In the genomic region with DNA sequence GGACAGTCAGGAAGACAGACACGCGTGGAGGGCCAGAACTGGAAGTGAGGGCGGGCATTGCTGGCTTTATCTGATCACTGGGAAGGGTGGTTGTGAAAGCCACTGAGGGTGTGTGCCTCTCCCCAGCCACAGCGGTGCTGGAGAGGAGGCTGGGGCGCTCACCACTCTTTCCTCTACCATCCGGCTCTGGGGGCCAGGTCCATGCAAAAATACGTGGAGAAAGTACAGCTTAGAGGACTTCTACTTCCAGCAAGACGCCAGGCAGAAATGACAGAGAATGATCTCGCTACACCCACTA, we compare ENCODE assay signal across 2 cellular contexts.
TF ChIP-seq lines count a peak whose summit lies in the region.

No MANE protein-coding gene starts in this region.

TF ChIP-seq in GM23338, 12 proteins besides CTCF, POLR2A, EP300 and RAD21 (continues in another document):
- no peak for TF ChIP-seq STAT1 (IDR thresholded peaks at IDR 0.05; ENCODE audit: unreplicated experiment)
- no peak for TF ChIP-seq EZH2 (IDR thresholded peaks at IDR 0.05; ENCODE audit: low read depth, unreplicated experiment)
- no peak for TF ChIP-seq POLR2AphosphoS5 (IDR thresholded peaks at IDR 0.05; ENCODE audit: low read depth)
- TF ChIP-seq, protein P1, sequence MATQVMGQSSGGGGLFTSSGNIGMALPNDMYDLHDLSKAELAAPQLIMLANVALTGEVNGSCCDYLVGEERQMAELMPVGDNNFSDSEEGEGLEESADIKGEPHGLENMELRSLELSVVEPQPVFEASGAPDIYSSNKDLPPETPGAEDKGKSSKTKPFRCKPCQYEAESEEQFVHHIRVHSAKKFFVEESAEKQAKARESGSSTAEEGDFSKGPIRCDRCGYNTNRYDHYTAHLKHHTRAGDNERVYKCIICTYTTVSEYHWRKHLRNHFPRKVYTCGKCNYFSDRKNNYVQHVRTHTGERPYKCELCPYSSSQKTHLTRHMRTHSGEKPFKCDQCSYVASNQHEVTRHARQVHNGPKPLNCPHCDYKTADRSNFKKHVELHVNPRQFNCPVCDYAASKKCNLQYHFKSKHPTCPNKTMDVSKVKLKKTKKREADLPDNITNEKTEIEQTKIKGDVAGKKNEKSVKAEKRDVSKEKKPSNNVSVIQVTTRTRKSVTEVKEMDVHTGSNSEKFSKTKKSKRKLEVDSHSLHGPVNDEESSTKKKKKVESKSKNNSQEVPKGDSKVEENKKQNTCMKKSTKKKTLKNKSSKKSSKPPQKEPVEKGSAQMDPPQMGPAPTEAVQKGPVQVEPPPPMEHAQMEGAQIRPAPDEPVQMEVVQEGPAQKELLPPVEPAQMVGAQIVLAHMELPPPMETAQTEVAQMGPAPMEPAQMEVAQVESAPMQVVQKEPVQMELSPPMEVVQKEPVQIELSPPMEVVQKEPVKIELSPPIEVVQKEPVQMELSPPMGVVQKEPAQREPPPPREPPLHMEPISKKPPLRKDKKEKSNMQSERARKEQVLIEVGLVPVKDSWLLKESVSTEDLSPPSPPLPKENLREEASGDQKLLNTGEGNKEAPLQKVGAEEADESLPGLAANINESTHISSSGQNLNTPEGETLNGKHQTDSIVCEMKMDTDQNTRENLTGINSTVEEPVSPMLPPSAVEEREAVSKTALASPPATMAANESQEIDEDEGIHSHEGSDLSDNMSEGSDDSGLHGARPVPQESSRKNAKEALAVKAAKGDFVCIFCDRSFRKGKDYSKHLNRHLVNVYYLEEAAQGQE (IDR thresholded peaks at IDR 0.05; ENCODE audit: unreplicated experiment), result no peak
- no peak for TF ChIP-seq JUNB (IDR thresholded peaks at IDR 0.05; ENCODE audit: unreplicated experiment)
- TF ChIP-seq ZNF114 (CRISPR knock-in tag; IDR thresholded peaks at IDR 0.05), result no peak
- no peak for TF ChIP-seq CREB1 (CRISPR knock-in tag; IDR thresholded peaks at IDR 0.05; ENCODE audit: low read depth)
- no peak for TF ChIP-seq ZNF331 (CRISPR knock-in tag; IDR thresholded peaks at IDR 0.05; ENCODE audit: low read depth)
- TF ChIP-seq, protein P2, sequence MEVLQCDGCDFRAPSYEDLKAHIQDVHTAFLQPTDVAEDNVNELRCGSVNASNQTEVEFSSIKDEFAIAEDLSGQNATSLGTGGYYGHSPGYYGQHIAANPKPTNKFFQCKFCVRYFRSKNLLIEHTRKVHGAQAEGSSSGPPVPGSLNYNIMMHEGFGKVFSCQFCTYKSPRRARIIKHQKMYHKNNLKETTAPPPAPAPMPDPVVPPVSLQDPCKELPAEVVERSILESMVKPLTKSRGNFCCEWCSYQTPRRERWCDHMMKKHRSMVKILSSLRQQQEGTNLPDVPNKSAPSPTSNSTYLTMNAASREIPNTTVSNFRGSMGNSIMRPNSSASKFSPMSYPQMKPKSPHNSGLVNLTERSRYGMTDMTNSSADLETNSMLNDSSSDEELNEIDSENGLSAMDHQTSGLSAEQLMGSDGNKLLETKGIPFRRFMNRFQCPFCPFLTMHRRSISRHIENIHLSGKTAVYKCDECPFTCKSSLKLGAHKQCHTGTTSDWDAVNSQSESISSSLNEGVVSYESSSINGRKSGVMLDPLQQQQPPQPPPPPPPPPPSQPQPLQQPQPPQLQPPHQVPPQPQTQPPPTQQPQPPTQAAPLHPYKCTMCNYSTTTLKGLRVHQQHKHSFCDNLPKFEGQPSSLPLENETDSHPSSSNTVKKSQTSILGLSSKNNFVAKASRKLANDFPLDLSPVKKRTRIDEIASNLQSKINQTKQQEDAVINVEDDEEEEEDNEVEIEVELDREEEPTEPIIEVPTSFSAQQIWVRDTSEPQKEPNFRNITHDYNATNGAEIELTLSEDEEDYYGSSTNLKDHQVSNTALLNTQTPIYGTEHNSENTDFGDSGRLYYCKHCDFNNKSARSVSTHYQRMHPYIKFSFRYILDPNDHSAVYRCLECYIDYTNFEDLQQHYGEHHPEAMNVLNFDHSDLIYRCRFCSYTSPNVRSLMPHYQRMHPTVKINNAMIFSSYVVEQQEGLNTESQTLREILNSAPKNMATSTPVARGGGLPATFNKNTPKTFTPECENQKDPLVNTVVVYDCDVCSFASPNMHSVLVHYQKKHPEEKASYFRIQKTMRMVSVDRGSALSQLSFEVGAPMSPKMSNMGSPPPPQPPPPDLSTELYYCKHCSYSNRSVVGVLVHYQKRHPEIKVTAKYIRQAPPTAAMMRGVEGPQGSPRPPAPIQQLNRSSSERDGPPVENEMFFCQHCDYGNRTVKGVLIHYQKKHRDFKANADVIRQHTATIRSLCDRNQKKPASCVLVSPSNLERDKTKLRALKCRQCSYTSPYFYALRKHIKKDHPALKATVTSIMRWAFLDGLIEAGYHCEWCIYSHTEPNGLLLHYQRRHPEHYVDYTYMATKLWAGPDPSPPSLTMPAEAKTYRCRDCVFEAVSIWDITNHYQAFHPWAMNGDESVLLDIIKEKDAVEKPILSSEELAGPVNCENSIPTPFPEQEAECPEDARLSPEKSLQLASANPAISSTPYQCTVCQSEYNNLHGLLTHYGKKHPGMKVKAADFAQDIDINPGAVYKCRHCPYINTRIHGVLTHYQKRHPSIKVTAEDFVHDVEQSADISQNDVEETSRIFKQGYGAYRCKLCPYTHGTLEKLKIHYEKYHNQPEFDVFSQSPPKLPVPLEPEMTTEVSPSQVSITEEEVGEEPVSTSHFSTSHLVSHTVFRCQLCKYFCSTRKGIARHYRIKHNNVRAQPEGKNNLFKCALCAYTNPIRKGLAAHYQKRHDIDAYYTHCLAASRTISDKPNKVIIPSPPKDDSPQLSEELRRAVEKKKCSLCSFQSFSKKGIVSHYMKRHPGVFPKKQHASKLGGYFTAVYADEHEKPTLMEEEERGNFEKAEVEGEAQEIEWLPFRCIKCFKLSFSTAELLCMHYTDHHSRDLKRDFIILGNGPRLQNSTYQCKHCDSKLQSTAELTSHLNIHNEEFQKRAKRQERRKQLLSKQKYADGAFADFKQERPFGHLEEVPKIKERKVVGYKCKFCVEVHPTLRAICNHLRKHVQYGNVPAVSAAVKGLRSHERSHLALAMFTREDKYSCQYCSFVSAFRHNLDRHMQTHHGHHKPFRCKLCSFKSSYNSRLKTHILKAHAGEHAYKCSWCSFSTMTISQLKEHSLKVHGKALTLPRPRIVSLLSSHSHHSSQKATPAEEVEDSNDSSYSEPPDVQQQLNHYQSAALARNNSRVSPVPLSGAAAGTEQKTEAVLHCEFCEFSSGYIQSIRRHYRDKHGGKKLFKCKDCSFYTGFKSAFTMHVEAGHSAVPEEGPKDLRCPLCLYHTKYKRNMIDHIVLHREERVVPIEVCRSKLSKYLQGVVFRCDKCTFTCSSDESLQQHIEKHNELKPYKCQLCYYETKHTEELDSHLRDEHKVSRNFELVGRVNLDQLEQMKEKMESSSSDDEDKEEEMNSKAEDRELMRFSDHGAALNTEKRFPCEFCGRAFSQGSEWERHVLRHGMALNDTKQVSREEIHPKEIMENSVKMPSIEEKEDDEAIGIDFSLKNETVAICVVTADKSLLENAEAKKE (CRISPR knock-in tag; IDR thresholded peaks at IDR 0.05), result no peak
- TF ChIP-seq EZH2phosphoT487 (IDR thresholded peaks at IDR 0.05; ENCODE audit: unreplicated experiment), result no peak
- TF ChIP-seq, protein P3, sequence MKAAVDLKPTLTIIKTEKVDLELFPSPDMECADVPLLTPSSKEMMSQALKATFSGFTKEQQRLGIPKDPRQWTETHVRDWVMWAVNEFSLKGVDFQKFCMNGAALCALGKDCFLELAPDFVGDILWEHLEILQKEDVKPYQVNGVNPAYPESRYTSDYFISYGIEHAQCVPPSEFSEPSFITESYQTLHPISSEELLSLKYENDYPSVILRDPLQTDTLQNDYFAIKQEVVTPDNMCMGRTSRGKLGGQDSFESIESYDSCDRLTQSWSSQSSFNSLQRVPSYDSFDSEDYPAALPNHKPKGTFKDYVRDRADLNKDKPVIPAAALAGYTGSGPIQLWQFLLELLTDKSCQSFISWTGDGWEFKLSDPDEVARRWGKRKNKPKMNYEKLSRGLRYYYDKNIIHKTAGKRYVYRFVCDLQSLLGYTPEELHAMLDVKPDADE (IDR thresholded peaks at IDR 0.05), result no peak

TF ChIP-seq in K562, 482 proteins besides CTCF, POLR2A, EP300 and RAD21:
- TF ChIP-seq, protein P4, sequence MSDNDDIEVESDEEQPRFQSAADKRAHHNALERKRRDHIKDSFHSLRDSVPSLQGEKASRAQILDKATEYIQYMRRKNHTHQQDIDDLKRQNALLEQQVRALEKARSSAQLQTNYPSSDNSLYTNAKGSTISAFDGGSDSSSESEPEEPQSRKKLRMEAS (CRISPR knock-in tag; IDR thresholded peaks at IDR 0.05), result peak; percentile 6; the same call in 1 of the 2 replicates
- TF ChIP-seq ZNF134 (CRISPR knock-in tag; conservative IDR thresholded peaks at IDR 0.05) (no peak), CEBPB (tag; IDR thresholded peaks at IDR 0.05) (peak; percentile 63), ZNF57 (CRISPR knock-in tag; IDR thresholded peaks at IDR 0.05) (0 out of 2 replicates have a peak, but pooled peaks have one; percentile 11), SMARCB1 (IDR thresholded peaks at IDR 0.05; ENCODE audit: insufficient read length, low read depth) (no peak), CEBPG (CRISPR knock-in tag; IDR thresholded peaks at IDR 0.05) (peak; percentile 44; the same call in 1 of the 2 replicates), CEBPG (tag; conservative IDR thresholded peaks at IDR 0.05 in 1 of 2, IDR thresholded peaks at IDR 0.05 in 1 of 2) (no peak)
- TF ChIP-seq, protein P5, sequence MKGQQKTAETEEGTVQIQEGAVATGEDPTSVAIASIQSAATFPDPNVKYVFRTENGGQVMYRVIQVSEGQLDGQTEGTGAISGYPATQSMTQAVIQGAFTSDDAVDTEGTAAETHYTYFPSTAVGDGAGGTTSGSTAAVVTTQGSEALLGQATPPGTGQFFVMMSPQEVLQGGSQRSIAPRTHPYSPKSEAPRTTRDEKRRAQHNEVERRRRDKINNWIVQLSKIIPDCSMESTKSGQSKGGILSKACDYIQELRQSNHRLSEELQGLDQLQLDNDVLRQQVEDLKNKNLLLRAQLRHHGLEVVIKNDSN (CRISPR knock-in tag; IDR thresholded peaks at IDR 0.05), result 0 out of 2 replicates have a peak, but pooled peaks have one; percentile 7
